Comparison of ENCODE assay signal across 21 cellular contexts in genomic region chr22:22194931-22195264, GRCh38. TPM values are rescaled to one million over a fixed set of nuclear protein-coding genes. Genes with fewer than 3 reads are reported as not detected.
A peak's percentile ranks its signal among the peaks of the same experiment; 100 is the strongest.
DNase-seq lines count a peak whose midpoint lies in the region; ATAC-seq and TF ChIP-seq lines count a peak whose summit lies in the region.
"Had no signal": no experiment of that assay in that cellular context is flagged by ENCODE, and none has a peak within 500 bp of the region (broad histone marks: within the 10 kb centered on the region; RNA-seq: fewer than 3 reads in every experiment).

No MANE protein-coding gene starts in this region.

- no peaks in the 10 kb centered on the region for H3K36me3 ChIP-seq in MM.1S (replicated peaks; ENCODE audit: insufficient read depth, low read length)
- H3K36me3 ChIP-seq in hepatocyte (replicated peaks; ENCODE audit: insufficient read depth, low read depth) = no peaks in the 10 kb centered on the region

- POLR2A ChIA-PET in activated B cell treated with CpG ODN at 0.5 μM for 24 hours (lab: Charles Lee) = interaction anchor here (1.0 to 3.8 kb wide), 15 partner anchors 13 to 761 kb away, joined by 3 to 73 read pairs (median 5); no protein-coding TSS in a partner anchor

- H3K9me2 ChIP-seq in MM.1S (replicated peaks; ENCODE audit: insufficient read depth, low read length) = no peaks in the 10 kb centered on the region
- no peaks in the 10 kb centered on the region for H3K9me2 ChIP-seq in hepatocyte (replicated peaks; ENCODE audit: insufficient read depth)
- H3K9me2 ChIP-seq: SK-N-SH had no signal

- ATAC-seq in GM21360 (IDR thresholded peaks at IDR 0.05; ENCODE audit: unreplicated experiment) = peak; percentile 8
- no peak for ATAC-seq in activated B cell treated with CpG ODN at 0.5 μM for 24 hours (ENCODE audit: low read depth)
- no peak for ATAC-seq in stimulated activated memory B cell treated with anti-CD40 and anti-IgM and Interleukin-4, amounts not matched to agents 10 μg/mL and 1 μg/mL and 100 μg/mL, for 72 hours
- no peak for ATAC-seq in HG03045 (IDR thresholded peaks at IDR 0.05; ENCODE audit: unreplicated experiment)

- H3K9me3 Mint-ChIP-seq in activated B cell treated with CpG ODN at 0.5 μM for 24 hours = no peaks in the 10 kb centered on the region
- H3K9me3 Mint-ChIP-seq in stimulated activated memory B cell treated with anti-CD40 and anti-IgM and Interleukin-4, amounts not matched to agents 10 μg/mL and 1 μg/mL and 100 μg/mL, for 72 hours = no peaks in the 10 kb centered on the region
- H3K9me3 Mint-ChIP-seq: CD8-positive, alpha-beta memory T cell; HFFc6 had no signal

- H3K4me1 ChIP-seq in MM.1S (ENCODE audit: low read length) = peaks cover 18% of the 10 kb centered on the region
- no peaks in the 10 kb centered on the region for H3K4me1 ChIP-seq in hepatocyte (ENCODE audit: insufficient read depth)

- no peaks in the 10 kb centered on the region for H3K27me3 ChIP-seq in MM.1S (replicated peaks; ENCODE audit: insufficient read depth, low read length)
- H3K27me3 ChIP-seq in hepatocyte = peaks cover 37% of the 10 kb centered on the region

- TF ChIP-seq CTCF in MM.1S (IDR thresholded peaks at IDR 0.05; ENCODE audit: low read length) (no peak), activated B cell treated with CpG ODN at 0.5 μM for 24 hours (IDR thresholded peaks at IDR 0.05) (no peak), hepatocyte (IDR thresholded peaks at IDR 0.05; ENCODE audit: poor library complexity) (no peak)

- peaks cover 9% of the 10 kb centered on the region; the same call in 1 of the 2 replicates for H3K79me2 ChIP-seq in MM.1S (ENCODE audit: low read length)
- no peaks in the 10 kb centered on the region for H3K79me2 ChIP-seq in hepatocyte

- intact Hi-C loops in activated B cell treated with CpG ODN at 0.5 μM for 24 hours (cut with micrococcal nuclease) = loop anchor here (1.0 to 2.0 kb wide), 4 partner anchors 39 to 164 kb away; no protein-coding TSS in a partner anchor

- H3K9me3 ChIP-seq in MM.1S (replicated peaks; ENCODE audit: insufficient read depth, low read length) (no peaks in the 10 kb centered on the region), hepatocyte (ENCODE audit: low read depth) (no peaks in the 10 kb centered on the region)
- H3K9me3 ChIP-seq: SK-N-SH had no signal

- CTCF ChIA-PET in activated B cell treated with CpG ODN at 0.5 μM for 24 hours (lab: Charles Lee) = interaction anchor here (1.0 to 4.3 kb wide), 19 partner anchors 9 to 760 kb away, joined by 4 to 42 read pairs (median 14); no protein-coding TSS in a partner anchor

- H3K4me2 ChIP-seq in MM.1S (ENCODE audit: low read depth, low read length) = peak overlapping the region; percentile 35; the same call in 1 of the 2 replicates
- H3K4me2 ChIP-seq in hepatocyte = no peak overlapping the region
- H3K4me2 ChIP-seq: GM23338, SK-N-SH had no signal

- no peak overlapping the region for H3K4me3 ChIP-seq in MM.1S (ENCODE audit: low read length)
- no peak overlapping the region for H3K4me3 ChIP-seq in hepatocyte
- H3K4me3 ChIP-seq: GM23338 had no signal

- H2AFZ ChIP-seq in MM.1S (ENCODE audit: low read length) (peak overlapping the region; percentile 22; the same call in 1 of the 2 replicates), hepatocyte (no peak overlapping the region)
- H2AFZ ChIP-seq: GM23338 had no signal

- H3K4me1 Mint-ChIP-seq in activated B cell treated with CpG ODN at 0.5 μM for 24 hours = peaks cover 61% of the 10 kb centered on the region
- H3K4me1 Mint-ChIP-seq in stimulated activated memory B cell treated with anti-CD40 and anti-IgM and Interleukin-4, amounts not matched to agents 10 μg/mL and 1 μg/mL and 100 μg/mL, for 72 hours = peaks cover 38% of the 10 kb centered on the region
- H3K4me1 Mint-ChIP-seq: CD8-positive, alpha-beta memory T cell; GM23338; H9 had no signal

- H3K4me3 Mint-ChIP-seq in activated B cell treated with CpG ODN at 0.5 μM for 24 hours = peak overlapping the region; percentile 68
- no peak overlapping the region for H3K4me3 Mint-ChIP-seq in stimulated activated memory B cell treated with anti-CD40 and anti-IgM and Interleukin-4, amounts not matched to agents 10 μg/mL and 1 μg/mL and 100 μg/mL, for 72 hours
- H3K4me3 Mint-ChIP-seq: CD8-positive, alpha-beta memory T cell; GM23338; H9; HFFc6; T-helper 17 cell had no signal

- H3K27ac Mint-ChIP-seq in activated B cell treated with CpG ODN at 0.5 μM for 24 hours = peak overlapping the region; percentile 85
- H3K27ac Mint-ChIP-seq in stimulated activated memory B cell treated with anti-CD40 and anti-IgM and Interleukin-4, amounts not matched to agents 10 μg/mL and 1 μg/mL and 100 μg/mL, for 72 hours = peak overlapping the region; percentile 81
- H3K27ac Mint-ChIP-seq: CD8-positive, alpha-beta memory T cell; GM23338; H9; HFFc6; T-helper 17 cell had no signal

- H3K36me3 Mint-ChIP-seq in activated B cell treated with CpG ODN at 0.5 μM for 24 hours (ENCODE audit: low read depth) = no peaks in the 10 kb centered on the region
- peaks cover 5% of the 10 kb centered on the region for H3K36me3 Mint-ChIP-seq in stimulated activated memory B cell treated with anti-CD40 and anti-IgM and Interleukin-4, amounts not matched to agents 10 μg/mL and 1 μg/mL and 100 μg/mL, for 72 hours
- H3K36me3 Mint-ChIP-seq: CD8-positive, alpha-beta memory T cell had no signal

- DNase-seq in MM.1S (no peak), activated B cell treated with CpG ODN at 0.5 μM for 24 hours (no peak), hepatocyte (ENCODE audit: low spot score) (no peak), NOMO-1 (lab: John Stamatoyannopoulos, UW; ENCODE audit: unreplicated experiment in 2 of 2) (no peak)
- DNase-seq: DMS79, NCI-H1436 treated with DMSO at 0.1 percent for 48 hours, NCI-H187 treated with DMSO at 0.1 percent for 48 hours, NCI-H446 treated with DMSO at 0.1 percent for 48 hours had no signal

- no peak overlapping the region for H3K27ac ChIP-seq in MM.1S (ENCODE audit: low read length)
- no peak overlapping the region for H3K27ac ChIP-seq in hepatocyte
- H3K27ac ChIP-seq: C4-2B had no signal

- no peaks in the 10 kb centered on the region for H3K27me3 Mint-ChIP-seq in activated B cell treated with CpG ODN at 0.5 μM for 24 hours
- H3K27me3 Mint-ChIP-seq in stimulated activated memory B cell treated with anti-CD40 and anti-IgM and Interleukin-4, amounts not matched to agents 10 μg/mL and 1 μg/mL and 100 μg/mL, for 72 hours = no peaks in the 10 kb centered on the region

- H4K20me1 ChIP-seq in MM.1S (ENCODE audit: insufficient read depth, low read length) = no peaks in the 10 kb centered on the region
- H4K20me1 ChIP-seq in hepatocyte (ENCODE audit: insufficient read depth, poor library complexity, severe bottlenecking) = no peaks in the 10 kb centered on the region

- no peak overlapping the region for H3K9ac ChIP-seq in MM.1S (ENCODE audit: low read length)
- H3K9ac ChIP-seq: SK-N-SH had no signal

- H3F3A ChIP-seq in MM.1S (ENCODE audit: insufficient read depth, low read length) = peaks cover 13% of the 10 kb centered on the region

- WGBS in hepatocyte (ENCODE audit: low lambda C conversion rate, missing lambda C conversion rate) = 39% methylated on average over 3 of the region's 3 CpGs

RNA-seq across cellular contexts. Expression of gene VPREB1, which starts 49.7 kb away (rescaled TPM):
- total RNA-seq in activated B cell treated with CpG ODN at 0.5 μM for 24 hours (not detected in 2 replicates), hepatocyte (not detected in 2 replicates)
- polyA plus RNA-seq in hepatocyte = not detected in 2 replicates
- total RNA-seq: A673; CD8-positive, alpha-beta memory T cell; GM23338; H9; HFFc6; HT-29; PC-3; T-helper 17 cell had no signal
- polyA plus RNA-seq: CD8-positive, alpha-beta memory T cell; GM23338; SK-N-SH had no signal
